ENCODE assay signal across 9 cellular contexts in the genomic region with DNA sequence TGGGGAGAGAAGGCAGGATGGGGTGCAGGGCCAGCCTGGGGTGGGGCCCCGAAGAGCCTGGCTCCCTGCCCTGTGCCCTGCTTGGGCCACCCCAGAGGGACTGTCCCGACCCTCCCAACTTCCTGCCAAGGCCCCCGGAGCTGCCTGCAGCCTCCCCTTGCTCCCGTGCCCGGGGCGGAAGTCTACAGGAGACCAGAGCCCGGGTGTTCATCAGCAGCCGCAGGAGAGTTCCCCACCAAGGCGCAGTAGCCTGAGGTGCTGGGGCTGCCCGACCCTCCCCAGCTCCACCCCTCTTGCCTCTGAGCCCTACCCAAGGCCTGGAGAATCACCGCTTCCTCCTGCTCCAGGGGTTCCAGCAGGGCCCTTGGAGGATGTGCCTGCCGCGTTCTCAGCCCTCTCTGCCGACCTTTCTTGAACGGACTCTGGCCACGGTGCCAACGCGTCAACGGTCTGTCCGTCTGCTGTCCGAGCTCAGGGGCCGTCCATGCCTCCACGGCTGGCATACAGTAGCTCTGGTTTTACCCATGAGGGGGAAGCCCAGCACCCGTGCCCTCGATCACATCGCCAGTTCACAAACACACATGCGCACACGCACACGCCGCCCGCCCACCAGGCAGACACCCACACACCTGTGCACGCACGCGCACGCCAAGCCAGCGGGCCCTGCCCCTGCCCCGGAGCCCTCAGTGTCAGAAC. TPM values are rescaled to one million over a fixed set of nuclear protein-coding genes. Genes with fewer than 3 reads are reported as not detected.
DNase-seq lines count a peak whose midpoint lies in the region; ATAC-seq and TF ChIP-seq lines count a peak whose summit lies in the region.
"Had no signal": no experiment of that assay in that cellular context is flagged by ENCODE, and none has a peak within 500 bp of the region (broad histone marks: within the 10 kb centered on the region; RNA-seq: fewer than 3 reads in every experiment).

No MANE protein-coding gene starts in this region.

- H3K79me1 ChIP-seq in IMR-90 (ENCODE audit: low read depth in 1 of 2, low read length in 2 of 2) = peaks cover 0 to 35% of the 10 kb centered on the region in 2 experiments; a peak in 3 of 4 replicates

- intact Hi-C loops in IMR-90 (cut with micrococcal nuclease) = loop anchor here (2.0 kb wide), 1 partner anchor 36 kb away; the partner anchor contains the start of gene SPON2

- peak overlapping the region; percentile 82 for H4K5ac ChIP-seq in IMR-90 (ENCODE audit: low read depth, low read length)

- ATAC-seq in IMR-90 (ENCODE audit: low read depth) (peak; percentile 3), GM19467 (IDR thresholded peaks at IDR 0.05; ENCODE audit: unreplicated experiment) (no peak)
- ATAC-seq in activated naive CD4-positive, alpha-beta T cell treated with anti-CD3 and anti-CD28 coated beads, Interleukin-2, amount 50 U/mL, for 72 hours = peak; percentile 12 to 54

- peaks cover 0 to 5% of the 10 kb centered on the region in 2 donors for H3K36me3 Mint-ChIP-seq in activated naive CD4-positive, alpha-beta T cell treated with anti-CD3 and anti-CD28 coated beads, Interleukin-2, amount 50 U/mL, for 72 hours

- H2BK120ac ChIP-seq in IMR-90 (ENCODE audit: low read depth, low read length) = peak overlapping the region; percentile 80

- H2AK5ac ChIP-seq in IMR-90 (ENCODE audit: low read depth, low read length) = peak overlapping the region; percentile 99

- peak overlapping the region; percentile 83 for H3K4ac ChIP-seq in IMR-90 (ENCODE audit: low read depth, low read length)

- POLR2A ChIA-PET in IMR-90 (lab: Charles Lee; ENCODE audit: unreplicated experiment) = interaction anchor here (1.3 kb wide), 1 partner anchor 12 kb away, joined by 3 read pairs; no protein-coding TSS in a partner anchor

- peaks cover 15% of the 10 kb centered on the region for H3K9me1 ChIP-seq in IMR-90 (ENCODE audit: insufficient read depth, low read length)

- H3K18ac ChIP-seq in IMR-90 (ENCODE audit: low read depth, low read length) = peak overlapping the region; percentile 74; the same call in 1 of the 2 replicates

- H3K56ac ChIP-seq in IMR-90 (ENCODE audit: extremely low read depth, insufficient read depth, low read length) = no peak overlapping the region

- H4K20me1 ChIP-seq in IMR-90 (ENCODE audit: insufficient read depth, low read length) = no peaks in the 10 kb centered on the region

- no peak for TF ChIP-seq RAD21 in IMR-90 (IDR thresholded peaks at IDR 0.05; ENCODE audit: low read length)

- H4K91ac ChIP-seq in IMR-90 (ENCODE audit: insufficient read depth, low read depth, low read length) = peak overlapping the region; percentile 90

- peak overlapping the region; percentile 56 for H2BK5ac ChIP-seq in IMR-90 (ENCODE audit: low read depth, low read length, poor library complexity, severe bottlenecking)

- no peaks in the 10 kb centered on the region for H3K27me3 ChIP-seq in IMR-90 (ENCODE audit: control insufficient read depth, insufficient read depth, low read length)

- TF ChIP-seq CTCF in IMR-90 (conservative IDR thresholded peaks at IDR 0.05; ENCODE audit: low read depth, low read length) = no peak

- H3K9me3 ChIP-seq in IMR-90 (ENCODE audit: control insufficient read depth, insufficient read depth, low read length) = no peaks in the 10 kb centered on the region

- peak overlapping the region; percentile 29 for H3K9ac ChIP-seq in IMR-90 (ENCODE audit: low read depth, low read length)
- H3K9ac ChIP-seq: parathyroid adenoma had no signal

- H3K27ac ChIP-seq in IMR-90 (ENCODE audit: insufficient read depth, low read length) = peak overlapping the region; percentile 88
- peak overlapping the region in 13 of 21 experiments; percentile 1 to 84 (median 56) for H3K27ac ChIP-seq in skin epidermis
- H3K27ac ChIP-seq: parathyroid adenoma, PC-9 had no signal

- no peak overlapping the region for H3K27ac Mint-ChIP-seq in activated naive CD4-positive, alpha-beta T cell treated with anti-CD3 and anti-CD28 coated beads, Interleukin-2, amount 50 U/mL, for 72 hours

- CTCF ChIA-PET in IMR-90 (lab: Yijun Ruan, JAX) = interaction anchor here (1.6 kb wide), 1 partner anchor 35 kb away, joined by 3 read pairs; no protein-coding TSS in a partner anchor

- H3K14ac ChIP-seq in IMR-90 (replicated peaks; ENCODE audit: low read depth, low read length) = peak overlapping the region; percentile 78

- DNase-seq in IMR-90 (no peak), iPS-NIHi11 (ENCODE audit: low spot score) (peak; percentile 51), NCI-H1694 treated with DMSO at 0.1 percent for 48 hours (lab: John Stamatoyannopoulos, UW) (no peak)
- peak in 1 of 2 donors; percentile 52 for DNase-seq in activated naive CD4-positive, alpha-beta T cell treated with anti-CD3 and anti-CD28 coated beads, Interleukin-2, amount 50 U/mL, for 72 hours (ENCODE audit: low spot score in 2 of 2)
- no peak for DNase-seq in stimulated activated naive CD4-positive, alpha-beta T cell treated with Interleukin-2 at 50 U/mL for 16 hours (lab: John Stamatoyannopoulos, UW)
- DNase-seq: PC-9 had no signal

- H2AK9ac ChIP-seq in IMR-90 (replicated peaks; ENCODE audit: low read depth, low read length, poor library complexity) = peak overlapping the region; percentile 29

- peaks cover 26% of the 10 kb centered on the region for H3K36me3 ChIP-seq in IMR-90 (ENCODE audit: control insufficient read depth, insufficient read depth, low read length)

- TF ChIP-seq POLR2A in IMR-90 (IDR thresholded peaks at IDR 0.05; ENCODE audit: low read depth, low read length) = no peak

- in situ Hi-C loops in IMR-90 (cut with MboI; ENCODE audit: low sequenced_read_pairs) = no loop called here

- H2BK15ac ChIP-seq in IMR-90 (ENCODE audit: low read depth, low read length) = peak overlapping the region; percentile 86; the same call in 2 of the 3 replicates

- H2AFZ ChIP-seq in IMR-90 (replicated peaks; ENCODE audit: low read length, poor library complexity) = peak overlapping the region; percentile 77
- H2AFZ ChIP-seq: parathyroid adenoma, PC-9 had no signal

- H3K4me3 ChIP-seq in IMR-90 (ENCODE audit: insufficient read depth, low read depth, low read length) (no peak overlapping the region), skin epidermis (peak overlapping the region in 2 of 7 experiments; percentile 4 to 11)
- H3K4me3 ChIP-seq: PC-9 had no signal

- dilution Hi-C loops in IMR-90 (cut with HindIII; ENCODE audit: low sequenced_read_pairs, unreplicated experiment) = no loop called here

- WGBS in IMR-90 (ENCODE audit: extremely low coverage in 2 of 2, insufficient read length in 1 of 2), 2 experiments = 79% methylated on average over 27 of the region's 37 CpGs; no CpG with 5 or more reads in 1 of the 2 experiments

- peak overlapping the region; percentile 67 for H2BK20ac ChIP-seq in IMR-90 (ENCODE audit: low read depth, low read length)

- H3K9me3 Mint-ChIP-seq in activated naive CD4-positive, alpha-beta T cell treated with anti-CD3 and anti-CD28 coated beads, Interleukin-2, amount 50 U/mL, for 72 hours = no peaks in the 10 kb centered on the region

- no TSS peak for BruUV-seq in IMR-90 (replicated peaks; lab: Mats Ljungman, UMichigan)

- H3K4me1 ChIP-seq in IMR-90 (ENCODE audit: control insufficient read depth, insufficient read depth, low read length) = peaks cover 38% of the 10 kb centered on the region

- peak overlapping the region; percentile 74 to 94 for H4K8ac ChIP-seq in IMR-90 (ENCODE audit: low read depth in 2 of 2, low read length in 2 of 2)

- no peak overlapping the region; the same call in 1 of the 2 replicates for H3K4me2 ChIP-seq in IMR-90 (ENCODE audit: low read depth, low read length)
- H3K4me2 ChIP-seq: PC-9 had no signal

- no peak overlapping the region; the same call in 1 of the 2 replicates for H3K23ac ChIP-seq in IMR-90 (ENCODE audit: low read depth, low read length)

TF ChIP-seq in IMR-90, 13 proteins besides CTCF, POLR2A, EP300 and RAD21 (continues in another document):
- TF ChIP-seq CEBPB (IDR thresholded peaks at IDR 0.05; ENCODE audit: low read depth, low read length) (no peak), NFE2L2 (IDR thresholded peaks at IDR 0.05; ENCODE audit: low read depth, low read length) (no peak), FOS (IDR thresholded peaks at IDR 0.05; ENCODE audit: low read depth, low read length) (no peak), MAFK (IDR thresholded peaks at IDR 0.05; ENCODE audit: low read depth, low read length) (no peak), SMC3 (IDR thresholded peaks at IDR 0.05; ENCODE audit: low read depth, low read length) (no peak), MXI1 (IDR thresholded peaks at IDR 0.05; ENCODE audit: borderline replicate concordance, low read depth, low read length) (no peak), MAZ (IDR thresholded peaks at IDR 0.05; ENCODE audit: borderline replicate concordance, low read depth, low read length) (no peak), CHD1 (IDR thresholded peaks at IDR 0.05; ENCODE audit: low read depth, low read length) (no peak), ELK1 (IDR thresholded peaks at IDR 0.05; ENCODE audit: borderline replicate concordance, low read depth, low read length) (no peak)

RNA-seq across cellular contexts. Expression of gene SPON2, which starts 36.0 kb away (rescaled TPM):
- total RNA-seq in IMR-90 (2012; rRNA removed) = 21.1 and 21.7 TPM in 2 replicates
- 177 and 209 TPM in 2 replicates for polyA plus RNA-seq in IMR-90 (2012; rRNA removed)
- 208 and 420 TPM in 2 replicates for polyA plus RNA-seq in IMR-90 (2012; cell fraction: cytosol; rRNA removed)
- 476 and 980 TPM in 2 replicates for polyA plus RNA-seq in IMR-90 (2012; cell fraction: nucleus; rRNA removed; ENCODE audit: low replicate concordance)
- 10 to 100 TPM in 1 of 2 donors, 1 to 10 TPM in 1; 7.0 to 17.4 TPM for total RNA-seq in activated naive CD4-positive, alpha-beta T cell treated with anti-CD3 and anti-CD28 coated beads, Interleukin-2, amount 50 U/mL, for 72 hours

RNA-seq across cellular contexts. Expression of gene CTBP1, which starts 40.5 kb away (rescaled TPM):
- 147 TPM in 2 replicates for total RNA-seq in IMR-90 (2012; rRNA removed)
- 212 and 237 TPM in 2 replicates for polyA plus RNA-seq in IMR-90 (2012; rRNA removed)
- 167 and 315 TPM in 2 replicates for polyA plus RNA-seq in IMR-90 (2012; cell fraction: cytosol; rRNA removed)
- 377 and 892 TPM in 2 replicates for polyA plus RNA-seq in IMR-90 (2012; cell fraction: nucleus; rRNA removed; ENCODE audit: low replicate concordance)
- total RNA-seq in activated naive CD4-positive, alpha-beta T cell treated with anti-CD3 and anti-CD28 coated beads, Interleukin-2, amount 50 U/mL, for 72 hours = 100 to 1,000 TPM in 1 of 2 donors, 10 to 100 TPM in 1; 74.7 to 177 TPM
